ENCODE assay signal across 15 cellular contexts in the genomic region with DNA sequence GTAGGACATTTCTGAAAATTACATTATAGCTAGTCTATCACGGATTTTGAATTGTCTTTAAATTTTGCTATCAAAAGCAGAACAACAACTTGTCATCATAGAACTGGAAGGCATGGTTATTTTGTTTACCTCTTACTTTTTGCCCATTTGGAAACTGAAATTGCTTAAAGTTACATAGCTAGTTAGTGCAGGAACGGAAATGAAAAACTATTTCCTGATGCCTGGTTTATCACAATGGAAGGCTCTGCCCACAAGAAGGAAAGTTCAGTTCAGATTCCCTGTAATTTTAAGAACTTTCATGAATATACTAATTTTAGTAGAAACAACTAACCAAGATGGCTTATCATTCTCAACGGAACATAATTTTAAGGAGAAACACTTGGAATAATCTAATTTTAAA.
DNase-seq lines count a peak whose midpoint lies in the region; ATAC-seq and TF ChIP-seq lines count a peak whose summit lies in the region.
"Had no signal": no experiment of that assay in that cellular context is flagged by ENCODE, and none has a peak within 500 bp of the region (broad histone marks: within the 10 kb centered on the region; RNA-seq: fewer than 3 reads in every experiment).

No MANE protein-coding gene starts in this region.

- no peak overlapping the region for H2BK5ac ChIP-seq in mesendoderm (ENCODE audit: low read length)

- H2AK5ac ChIP-seq in mesendoderm (ENCODE audit: low read length): no peak overlapping the region

- no peak overlapping the region for H2BK15ac ChIP-seq in mesendoderm (replicated peaks; ENCODE audit: low read depth)

- H3K27ac ChIP-seq in SJCRH30 (peak overlapping the region; percentile 97), left lung (peak overlapping the region; percentile 68 to 87), spleen (peak overlapping the region in 7 of 8 donors; percentile 57 to 83 (median 68)), mesendoderm (ENCODE audit: low read depth, low read length) (no peak overlapping the region)

- H3K4me3 ChIP-seq in SJCRH30: no peak overlapping the region
- H3K4me3 ChIP-seq in left lung: no peak overlapping the region
- H3K4me3 ChIP-seq in spleen: no peak overlapping the region
- H3K4me3 ChIP-seq in mesendoderm (ENCODE audit: low read length): no peak overlapping the region

- no peak overlapping the region for H3K4me3 Mint-ChIP-seq in Calu3 (ENCODE audit: low read depth, unreplicated experiment)
- H3K4me3 Mint-ChIP-seq: activated naive CD4-positive, alpha-beta T cell treated with anti-CD3 and anti-CD28 coated beads, Interleukin-2, amount 50 U/mL, for 24 hours had no signal

- H3K79me1 ChIP-seq in mesendoderm (ENCODE audit: low read length): no peaks in the 10 kb centered on the region

- H3K36me3 ChIP-seq in SJCRH30 (no peaks in the 10 kb centered on the region), left lung (no peaks in the 10 kb centered on the region), spleen (no peaks in the 10 kb centered on the region), mesendoderm (ENCODE audit: control insufficient read depth, insufficient read depth, low read length) (no peaks in the 10 kb centered on the region)

- no peaks in the 10 kb centered on the region for H3K27me3 Mint-ChIP-seq in Calu3 (ENCODE audit: unreplicated experiment)
- H3K27me3 Mint-ChIP-seq: activated naive CD4-positive, alpha-beta T cell treated with anti-CD3 and anti-CD28 coated beads, Interleukin-2, amount 50 U/mL, for 24 hours; naive B cell had no signal

- no peak overlapping the region for H3K23ac ChIP-seq in mesendoderm (ENCODE audit: low read length)

- peak overlapping the region; percentile 71 for H3K27ac Mint-ChIP-seq in Calu3 (ENCODE audit: unreplicated experiment)

- TF ChIP-seq CTCF in Calu3 (IDR thresholded peaks at IDR 0.05; ENCODE audit: unreplicated experiment) (no peak), left lung (IDR thresholded peaks at IDR 0.05) (no peak), spleen (IDR thresholded peaks at IDR 0.05 in 8 of 11, conservative IDR thresholded peaks at IDR 0.05 in 3 of 11) (no peak)

- no peak overlapping the region for H3K4ac ChIP-seq in mesendoderm (ENCODE audit: low read depth, low read length)

- in situ Hi-C loops in KBM-7 (cut with MboI; ENCODE audit: low pct_unique_long_range_greater_than_20kb, low sequenced_read_pairs): loop anchor here (25.0 kb wide), 2 partner anchors 310 to 565 kb away; no protein-coding TSS in a partner anchor

- no peak overlapping the region for H4K5ac ChIP-seq in mesendoderm (ENCODE audit: low read length)

- H3K36me3 Mint-ChIP-seq in Calu3 (ENCODE audit: insufficient read depth, unreplicated experiment): no peaks in the 10 kb centered on the region
- H3K36me3 Mint-ChIP-seq: activated naive CD4-positive, alpha-beta T cell treated with anti-CD3 and anti-CD28 coated beads, Interleukin-2, amount 50 U/mL, for 24 hours; naive B cell had no signal

- no peak for DNase-seq in Calu3
- no peak for DNase-seq in SJCRH30
- DNase-seq in left lung: no peak
- no peak for DNase-seq in spleen
- no peak for DNase-seq in GM19240 (ENCODE audit: insufficient read length, low spot score)
- DNase-seq in mesendoderm: no peak
- no peak for DNase-seq in stimulated activated CD4-positive, alpha-beta T cell treated with anti-CD3 and anti-CD28 coated beads, Interleukin-12 subunit alpha, Interleukin-12 subunit beta, amount 100 ng/mL, for 4 hours
- no peak for DNase-seq in KBM-7
- DNase-seq: DMS79, naive B cell, NCI-H187 treated with DMSO at 0.1 percent for 48 hours, NCI-H526 treated with DMSO at 0.1 percent for 48 hours, SHP77 had no signal

- H3K9me3 ChIP-seq in SJCRH30 (replicated peaks): no peaks in the 10 kb centered on the region
- H3K9me3 ChIP-seq in left lung: no peaks in the 10 kb centered on the region
- H3K9me3 ChIP-seq in spleen: no peaks in the 10 kb centered on the region

- no peak overlapping the region for H3K4me2 ChIP-seq in mesendoderm (ENCODE audit: low read length)

- no TSS peak for BruUV-seq in Calu3 (replicated peaks; lab: Mats Ljungman, UMichigan)

- CTCF ChIA-PET in Calu3 (lab: Charles Lee): interaction anchor here (0.7 to 2.2 kb wide), 8 partner anchors 50 to 569 kb away, joined by 3 to 9 read pairs (median 4); no protein-coding TSS in a partner anchor

- H3K4me1 ChIP-seq in SJCRH30: peaks cover 95% of the 10 kb centered on the region
- H3K4me1 ChIP-seq in left lung: peaks cover 44 to 66% of the 10 kb centered on the region in 2 donors
- peaks cover 49 to 91% (median 72%) of the 10 kb centered on the region in 6 donors for H3K4me1 ChIP-seq in spleen
- H3K4me1 ChIP-seq in mesendoderm (ENCODE audit: control insufficient read depth, low read depth, low read length): peaks cover 4% of the 10 kb centered on the region

- 53 to 61% (median 60%) methylated on average over 3 of the region's 3 CpGs for WGBS in spleen, 5 donors
- no CpG with 5 or more reads among the region's 3 CpGs for WGBS in mesendoderm (ENCODE audit: extremely low coverage, insufficient coverage, low lambda C conversion rate)

- H3K9me3 Mint-ChIP-seq in Calu3 (ENCODE audit: low read depth, unreplicated experiment): no peaks in the 10 kb centered on the region
- H3K9me3 Mint-ChIP-seq: activated naive CD4-positive, alpha-beta T cell treated with anti-CD3 and anti-CD28 coated beads, Interleukin-2, amount 50 U/mL, for 24 hours; naive B cell had no signal

- H3K79me2 ChIP-seq in mesendoderm (ENCODE audit: control insufficient read depth, insufficient read depth, low read length): no peaks in the 10 kb centered on the region

- no peak overlapping the region for H4K8ac ChIP-seq in mesendoderm (ENCODE audit: low read depth, low read length)

- no peak overlapping the region for H2BK120ac ChIP-seq in mesendoderm (ENCODE audit: low read depth, low read length)

- no peak for ATAC-seq in left lung
- ATAC-seq: esophagus mucosa had no signal

- no peak overlapping the region for H3K9ac ChIP-seq in mesendoderm (ENCODE audit: low read length)

- H3K4me1 Mint-ChIP-seq in Calu3 (ENCODE audit: low read depth, unreplicated experiment): peaks cover 63% of the 10 kb centered on the region

- no peak overlapping the region for H3K18ac ChIP-seq in mesendoderm (ENCODE audit: low read length)

- H3K56ac ChIP-seq in mesendoderm (ENCODE audit: low read length): no peak overlapping the region

- intact Hi-C loops in Calu3 (cut with micrococcal nuclease; ENCODE audit: unreplicated experiment): loop anchor here (5.0 kb wide), 5 partner anchors 100 to 330 kb away; no protein-coding TSS in a partner anchor
- intact Hi-C loops in left lung (cut with DNase I): loop anchor here in 1 of 2 donors (10.0 kb wide), 2 partner anchors 292 to 568 kb away; no protein-coding TSS in a partner anchor
- intact Hi-C loops in spleen (cut with DNase I; ENCODE audit: low total_unique reads): no loop called here

- H3K27me3 ChIP-seq in SJCRH30: no peaks in the 10 kb centered on the region
- H3K27me3 ChIP-seq in left lung: no peaks in the 10 kb centered on the region
- no peaks in the 10 kb centered on the region for H3K27me3 ChIP-seq in spleen (replicated peaks in 1 of 7)
- no peaks in the 10 kb centered on the region for H3K27me3 ChIP-seq in mesendoderm (ENCODE audit: insufficient read depth, low read length, poor library complexity)

- TF ChIP-seq POLR2A in spleen (IDR thresholded peaks at IDR 0.05): no peak
